10 cellular contexts compared by ENCODE assay signal in genomic region chr3:46946416-46946815, GRCh38. TPM values are rescaled to one million over a fixed set of nuclear protein-coding genes. Genes with fewer than 3 reads are reported as not detected.
A peak's percentile ranks its signal among the peaks of the same experiment; 100 is the strongest.
DNase-seq lines count a peak whose midpoint lies in the region; ATAC-seq and TF ChIP-seq lines count a peak whose summit lies in the region.
"Had no signal": no experiment of that assay in that cellular context is flagged by ENCODE, and none has a peak within 500 bp of the region (broad histone marks: within the 10 kb centered on the region; RNA-seq: fewer than 3 reads in every experiment).

No MANE protein-coding gene starts in this region.

- no peaks in the 10 kb centered on the region for H3K9me3 ChIP-seq in psoas muscle
- H3K9me3 ChIP-seq: HAP-1 had no signal

- H3K27me3 ChIP-seq in psoas muscle (ENCODE audit: insufficient read depth in 3 of 3, low read length in 2 of 3): no peaks in the 10 kb centered on the region

- H3K27ac ChIP-seq in psoas muscle: peak overlapping the region; percentile 90

- POLR2A ChIA-PET in activated CD4-positive, alpha-beta memory T cell treated with anti-CD3 and anti-CD28 coated beads, Interleukin-2, amount 10 ng/mL, durations not matched to agents 7 days and 5 days (lab: Charles Lee): interaction anchor here (1.6 to 5.4 kb wide), 5 partner anchors 11 to 41 kb away, joined by 4 to 94 read pairs (median 36); partner anchors contain the start of genes CCDC12 and NBEAL2

- H3K4me3 ChIP-seq in psoas muscle: no peak overlapping the region
- H3K4me3 ChIP-seq: HAP-1 had no signal

- no peaks in the 10 kb centered on the region; the same call in 1 of the 2 replicates for H3K27me3 Mint-ChIP-seq in HFFc6 (ENCODE audit: insufficient read depth)
- no peaks in the 10 kb centered on the region for H3K27me3 Mint-ChIP-seq in activated CD4-positive, alpha-beta memory T cell treated with anti-CD3 and anti-CD28 coated beads, Interleukin-2, amount 10 ng/mL, durations not matched to agents 7 days and 5 days

- no peaks in the 10 kb centered on the region for H3K36me3 ChIP-seq in psoas muscle (ENCODE audit: insufficient read depth in 1 of 2, low read depth in 1 of 2)

- TF ChIP-seq CTCF in HFFc6 (IDR thresholded peaks at IDR 0.05) (no peak), psoas muscle (IDR thresholded peaks at IDR 0.05) (no peak)

- 74 to 90% (median 86%) methylated on average over 6 of the region's 6 CpGs for WGBS in psoas muscle, 3 donors

- ATAC-seq in left cardiac atrium: no peak
- ATAC-seq in psoas muscle: no peak
- no peak for ATAC-seq in GM21825 (IDR thresholded peaks at IDR 0.05; ENCODE audit: unreplicated experiment)
- no peak for ATAC-seq in HG03442 (IDR thresholded peaks at IDR 0.05; ENCODE audit: unreplicated experiment)

- peak overlapping the region; percentile 83 for H3K27ac Mint-ChIP-seq in HFFc6
- H3K27ac Mint-ChIP-seq in activated CD4-positive, alpha-beta memory T cell treated with anti-CD3 and anti-CD28 coated beads, Interleukin-2, amount 10 ng/mL, durations not matched to agents 7 days and 5 days: peak overlapping the region; percentile 98

- CTCF ChIA-PET in activated CD4-positive, alpha-beta memory T cell treated with anti-CD3 and anti-CD28 coated beads, Interleukin-2, amount 10 ng/mL, durations not matched to agents 7 days and 5 days (lab: Charles Lee): interaction anchor here (1.1 to 2.4 kb wide), 6 partner anchors 10 to 37 kb away, joined by 3 to 12 read pairs (median 5); no protein-coding TSS in a partner anchor

- peaks cover 13% of the 10 kb centered on the region for H3K36me3 Mint-ChIP-seq in HFFc6 (ENCODE audit: low read depth)
- H3K36me3 Mint-ChIP-seq in activated CD4-positive, alpha-beta memory T cell treated with anti-CD3 and anti-CD28 coated beads, Interleukin-2, amount 10 ng/mL, durations not matched to agents 7 days and 5 days (ENCODE audit: low read depth): peaks cover 39% of the 10 kb centered on the region

- H3K4me1 Mint-ChIP-seq in HFFc6 (ENCODE audit: low read depth): peaks cover 62% of the 10 kb centered on the region
- H3K4me1 Mint-ChIP-seq in activated CD4-positive, alpha-beta memory T cell treated with anti-CD3 and anti-CD28 coated beads, Interleukin-2, amount 10 ng/mL, durations not matched to agents 7 days and 5 days: peaks cover 72% of the 10 kb centered on the region

- peaks cover 90% of the 10 kb centered on the region for H3K4me1 ChIP-seq in psoas muscle
- H3K4me1 ChIP-seq: HAP-1 had no signal

- H3K4me3 Mint-ChIP-seq in HFFc6: no peak overlapping the region
- H3K4me3 Mint-ChIP-seq in activated CD4-positive, alpha-beta memory T cell treated with anti-CD3 and anti-CD28 coated beads, Interleukin-2, amount 10 ng/mL, durations not matched to agents 7 days and 5 days: peak overlapping the region; percentile 70

- DNase-seq in HFFc6 (no peak), left cardiac atrium (peak; percentile 25), psoas muscle (no peak), activated gamma-delta T cell treated with Interleukin-2 at 50 U/mL for 16 hours (no peak), SIG-M5 (lab: John Stamatoyannopoulos, UW) (no peak)
- DNase-seq in activated CD4-positive, alpha-beta memory T cell treated with anti-CD3 and anti-CD28 coated beads, Interleukin-2, amount 10 ng/mL, durations not matched to agents 7 days and 5 days: no peak
- DNase-seq: stimulated activated CD4-positive, alpha-beta T cell treated with anti-CD3 and anti-CD28 coated beads, Interleukin-15, amount 100 ng/mL, for 24 hours had no signal

- H3K9me3 Mint-ChIP-seq in HFFc6: no peaks in the 10 kb centered on the region
- no peaks in the 10 kb centered on the region for H3K9me3 Mint-ChIP-seq in activated CD4-positive, alpha-beta memory T cell treated with anti-CD3 and anti-CD28 coated beads, Interleukin-2, amount 10 ng/mL, durations not matched to agents 7 days and 5 days

- intact Hi-C loops in left cardiac atrium (cut with DNase I) (no loop called here), psoas muscle (cut with DNase I) (no loop called here)

RNA-seq across cellular contexts. Expression of gene CCDC12, which starts 30.1 kb away (rescaled TPM):
- 10 to 100 TPM; 21.3 to 27.9 (median 27.2) TPM for total RNA-seq in HFFc6 (2021; fragmentation: NEBNext Ultra II Directional; extraction: Animal tissue kit (Norgen Biotek cat#: 25700))
- 10 to 100 TPM; 55.0 to 56.7 TPM for total RNA-seq in activated CD4-positive, alpha-beta memory T cell treated with anti-CD3 and anti-CD28 coated beads, Interleukin-2, amount 10 ng/mL, durations not matched to agents 7 days and 5 days
- total RNA-seq in left cardiac atrium (10 to 100 TPM; 24.2 to 38.4 TPM), psoas muscle (10 to 100 TPM; 25.1 to 36.4 (median 34.9) TPM)
- 10 to 100 TPM; 47.0 to 69.8 (median 55.5) TPM for polyA plus RNA-seq in psoas muscle

RNA-seq across cellular contexts. Expression of gene NBEAL2, which starts 33.0 kb away (rescaled TPM):
- total RNA-seq in HFFc6 (2021; fragmentation: NEBNext Ultra II Directional; extraction: Animal tissue kit (Norgen Biotek cat#: 25700)): 1 to 10 TPM; 5.3 to 7.6 (median 5.8) TPM
- total RNA-seq in activated CD4-positive, alpha-beta memory T cell treated with anti-CD3 and anti-CD28 coated beads, Interleukin-2, amount 10 ng/mL, durations not matched to agents 7 days and 5 days: 100 to 1,000 TPM; 254 to 267 TPM
- total RNA-seq in left cardiac atrium (10 to 100 TPM; 17.1 to 23.9 TPM), psoas muscle (10 to 100 TPM in 1 of 4 donors, 1 to 10 TPM in 3; 7.3 to 11.2 (median 7.7) TPM)
- polyA plus RNA-seq in psoas muscle: 10 to 100 TPM in 1 of 3 donors, 1 to 10 TPM in 2; 5.4 to 13.0 (median 6.4) TPM

Comparison
In these comparisons a context has a peak if more than half of its experiments do, and no peak if none do; other contexts are left out.
1. RNA of gene NBEAL2, which starts 33.0 kb away (total RNA-seq): 254 to 267 TPM in activated CD4-positive, alpha-beta memory T cell treated with anti-CD3 and anti-CD28 coated beads, Interleukin-2, amount 10 ng/mL, durations not matched to agents 7 days and 5 days; 17.1 to 23.9 TPM in left cardiac atrium, 7.3 to 11.2 TPM in psoas muscle and 5.3 to 7.6 TPM in HFFc6; every median in the first group is over 10 times any median in the second.